1 cellular context compared by ENCODE assay signal in the genomic region with DNA sequence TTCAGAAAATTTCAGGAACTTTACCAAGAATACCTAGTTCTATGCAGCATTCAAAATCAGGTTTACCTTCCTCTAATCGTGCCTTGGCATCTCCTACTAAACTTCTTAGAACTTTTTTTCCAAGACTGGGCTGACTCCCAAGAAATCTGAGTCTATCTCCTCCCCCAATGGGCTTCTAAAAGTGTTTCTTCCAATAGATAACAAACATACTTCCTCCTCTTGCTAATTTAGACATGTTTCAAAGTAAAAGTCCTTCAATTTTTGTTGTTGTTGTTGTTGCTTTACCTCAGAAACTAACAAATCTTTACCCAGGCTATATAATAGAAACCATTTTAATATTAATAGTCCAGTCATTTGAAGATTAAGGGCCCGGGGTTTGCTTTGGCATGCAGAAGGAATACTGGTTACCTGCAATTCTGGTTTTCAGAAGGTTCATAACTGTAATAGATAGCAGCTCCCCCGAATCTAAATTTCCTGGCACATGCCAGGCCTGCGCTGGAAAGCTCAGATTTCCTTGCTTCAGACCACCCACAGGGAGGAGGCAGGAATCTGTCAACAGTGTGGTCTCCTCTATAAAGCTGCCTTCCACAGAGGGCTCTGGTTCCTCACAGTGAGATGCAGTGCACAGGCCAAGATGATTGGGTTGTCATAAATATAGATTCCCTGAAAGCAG.
TF ChIP-seq lines count a peak whose summit lies in the region.

No MANE protein-coding gene starts in this region.

TF ChIP-seq in H1, 55 proteins besides CTCF, POLR2A, EP300 and RAD21:
- TF ChIP-seq EZH2 (IDR thresholded peaks at IDR 0.05; ENCODE audit: low read depth, low read length, severe bottlenecking) (no peak), SP2 (IDR thresholded peaks at IDR 0.05; ENCODE audit: low read length) (no peak), SIX5 (IDR thresholded peaks at IDR 0.05; ENCODE audit: low read depth, low read length) (no peak), CBX5 (IDR thresholded peaks at IDR 0.05; ENCODE audit: low read depth, low read length) (no peak), RNF2 (IDR thresholded peaks at IDR 0.05; ENCODE audit: borderline replicate concordance, low read depth, low read length, missing control alignments, poor library complexity, severe bottlenecking) (no peak), ZNF274 (IDR thresholded peaks at IDR 0.05; ENCODE audit: borderline replicate concordance, extremely low read depth, low read length) (no peak), TAF7 (optimal IDR thresholded peaks at IDR 0.05; ENCODE audit: borderline replicate concordance, low read depth, low read length) (no peak), CTBP2 (IDR thresholded peaks at IDR 0.05; ENCODE audit: borderline replicate concordance, insufficient read depth, insufficient read length, low read length) (no peak), FOSL1 (IDR thresholded peaks at IDR 0.05; ENCODE audit: insufficient read depth, low read depth, low read length) (no peak), POLR2AphosphoS5 (IDR thresholded peaks at IDR 0.05; ENCODE audit: low read depth, low read length) (no peak), SP4 (IDR thresholded peaks at IDR 0.05; ENCODE audit: low read length) (no peak), BCL11A (IDR thresholded peaks at IDR 0.05; ENCODE audit: low read depth in 2 of 2, low read length in 2 of 2) (no peak), CREB1 (IDR thresholded peaks at IDR 0.05) (no peak), HDAC6 (IDR thresholded peaks at IDR 0.05; ENCODE audit: low read depth, low read length) (no peak), JUND (IDR thresholded peaks at IDR 0.05; ENCODE audit: low read length) (no peak), SIN3A (conservative IDR thresholded peaks at IDR 0.05 in 1 of 2, IDR thresholded peaks at IDR 0.05 in 1 of 2; ENCODE audit: low read depth in 1 of 2, low read length in 2 of 2) (no peak), ASH2L (IDR thresholded peaks at IDR 0.05; ENCODE audit: low read length) (no peak)
- TF ChIP-seq, protein P1, sequence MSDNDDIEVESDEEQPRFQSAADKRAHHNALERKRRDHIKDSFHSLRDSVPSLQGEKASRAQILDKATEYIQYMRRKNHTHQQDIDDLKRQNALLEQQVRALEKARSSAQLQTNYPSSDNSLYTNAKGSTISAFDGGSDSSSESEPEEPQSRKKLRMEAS (IDR thresholded peaks at IDR 0.05) = no peak
